16 cellular contexts compared by ENCODE assay signal in the genomic region with DNA sequence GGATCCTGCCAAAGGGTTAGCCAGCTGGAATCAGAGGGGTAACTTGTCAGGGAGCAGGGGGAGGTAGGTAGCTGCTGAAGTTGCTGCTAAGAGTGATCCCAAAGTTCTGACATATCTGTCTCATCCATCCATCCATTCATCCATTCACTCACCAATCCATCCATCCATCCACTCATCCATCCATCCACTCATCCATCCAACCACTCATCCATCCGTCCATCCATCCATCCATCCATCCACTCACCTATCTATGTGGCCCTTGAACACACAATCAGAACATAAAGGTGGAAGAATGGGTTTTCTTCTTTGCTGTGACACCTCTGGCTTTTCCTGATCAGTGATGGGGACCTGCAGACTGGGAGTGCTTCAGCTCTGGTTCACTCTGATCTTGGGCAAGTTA. TPM values are rescaled to one million over a fixed set of nuclear protein-coding genes. Genes with fewer than 3 reads are reported as not detected.
DNase-seq lines count a peak whose midpoint lies in the region; ATAC-seq, FAIRE-seq and TF ChIP-seq lines count a peak whose summit lies in the region.
"Had no signal": no experiment of that assay in that cellular context is flagged by ENCODE, and none has a peak within 500 bp of the region (broad histone marks: within the 10 kb centered on the region; RNA-seq: fewer than 3 reads in every experiment).

No MANE protein-coding gene starts in this region.

- H3K4ac ChIP-seq in mesendoderm (ENCODE audit: low read depth, low read length): no peak overlapping the region

- H3K4me2 ChIP-seq in PC-3 (ENCODE audit: low read length) (no peak overlapping the region), mesendoderm (ENCODE audit: low read length) (no peak overlapping the region)
- H3K4me2 ChIP-seq: A549 had no signal

- no peak overlapping the region for H2BK15ac ChIP-seq in mesendoderm (replicated peaks; ENCODE audit: low read depth)

- TF ChIP-seq CTCF in PC-3 (conservative IDR thresholded peaks at IDR 0.05; ENCODE audit: low read depth, low read length): no peak

- H3F3A ChIP-seq in PC-3 (ENCODE audit: low read length, unreplicated experiment): no peaks in the 10 kb centered on the region

- no peaks in the 10 kb centered on the region for H3K36me3 Mint-ChIP-seq in immature natural killer cell
- H3K36me3 Mint-ChIP-seq: CD8-positive, alpha-beta T cell had no signal

- peak overlapping the region; percentile 28 for H3K56ac ChIP-seq in mesendoderm (ENCODE audit: low read length)

- no peak overlapping the region for H3K4me3 Mint-ChIP-seq in immature natural killer cell
- H3K4me3 Mint-ChIP-seq: CD14-positive monocyte; CD8-positive, alpha-beta T cell had no signal

- H3K79me2 ChIP-seq in PC-3 (ENCODE audit: low read length) (peaks cover 8% of the 10 kb centered on the region; the same call in 1 of the 2 replicates), mesendoderm (ENCODE audit: control insufficient read depth, insufficient read depth, low read length) (no peaks in the 10 kb centered on the region)

- CTCF ChIA-PET in PC-3 (lab: Charles Lee): interaction anchor here (1.0 kb wide), 2 partner anchors 63 to 75 kb away, joined by 3 to 10 read pairs; partner anchors contain the start of gene THG1L

- H3K9me2 ChIP-seq in PC-3 (replicated peaks; ENCODE audit: low read length): no peaks in the 10 kb centered on the region

- ATAC-seq in PC-3 (no peak), left colon (no peak)

- no TSS peak for BruUV-seq in PC-3 (replicated peaks; lab: Mats Ljungman, UMichigan)

- intact Hi-C loops in PC-3 (cut with micrococcal nuclease) (loop anchor here (5.0 kb wide), 2 partner anchors 156 to 296 kb away; no protein-coding TSS in a partner anchor), left colon (cut with DNase I, micrococcal nuclease) (no loop called here)

- H3K27ac Mint-ChIP-seq in immature natural killer cell: no peak overlapping the region
- H3K27ac Mint-ChIP-seq: CD8-positive, alpha-beta T cell had no signal

- peaks cover 4 to 22% (median 20%) of the 10 kb centered on the region in 3 donors for H3K27me3 Mint-ChIP-seq in immature natural killer cell (ENCODE audit: low read depth in 3 of 3)

- H3K36me3 ChIP-seq in PC-3 (ENCODE audit: low read depth, low read length) (no peaks in the 10 kb centered on the region), mesendoderm (ENCODE audit: control insufficient read depth, insufficient read depth, low read length) (no peaks in the 10 kb centered on the region)

- no peak overlapping the region for H3K23ac ChIP-seq in mesendoderm (ENCODE audit: low read length)

- no peaks in the 10 kb centered on the region for H3K79me1 ChIP-seq in mesendoderm (ENCODE audit: low read length)

- H3K27ac ChIP-seq in PC-3 (ENCODE audit: low read length) (peak overlapping the region; percentile 52; the same call in 1 of the 2 replicates), mesendoderm (ENCODE audit: low read depth, low read length) (no peak overlapping the region)
- H3K27ac ChIP-seq: A549, GM23248 had no signal

- H3K4me1 ChIP-seq in PC-3 (ENCODE audit: insufficient read depth, low read length) (peaks cover 31% of the 10 kb centered on the region), mesendoderm (ENCODE audit: control insufficient read depth, low read depth, low read length) (no peaks in the 10 kb centered on the region)

- H4K20me1 ChIP-seq in PC-3 (ENCODE audit: low read length): no peaks in the 10 kb centered on the region

- H3K9ac ChIP-seq in PC-3 (ENCODE audit: low read length): no peak overlapping the region; the same call in 1 of the 2 replicates
- H3K9ac ChIP-seq in mesendoderm (ENCODE audit: low read length): no peak overlapping the region
- H3K9ac ChIP-seq: GM23248 had no signal

- H3K9me3 ChIP-seq in PC-3 (ENCODE audit: low read length): no peaks in the 10 kb centered on the region
- H3K9me3 ChIP-seq: A549 had no signal

- DNase-seq in HTR-8/SVneo (ENCODE audit: insufficient read length, low spot score) (no peak), PC-3 (no peak), mesendoderm (no peak), left colon (no peak), NCI-H774 (lab: John Stamatoyannopoulos, UW) (no peak), immature natural killer cell (no peak)
- DNase-seq: COR-L47, DMS153 had no signal

- H3K18ac ChIP-seq in mesendoderm (ENCODE audit: low read length): no peak overlapping the region

- H3K4me1 Mint-ChIP-seq in immature natural killer cell: peaks cover 23 to 27% of the 10 kb centered on the region in 2 donors

- H2AFZ ChIP-seq in PC-3 (ENCODE audit: low read length): no peak overlapping the region
- H2AFZ ChIP-seq: GM23248 had no signal

- no CpG with 5 or more reads among the region's 1 CpG for WGBS in mesendoderm (ENCODE audit: extremely low coverage, insufficient coverage, low lambda C conversion rate)

- H4K5ac ChIP-seq in mesendoderm (ENCODE audit: low read length): no peak overlapping the region

- H2BK5ac ChIP-seq in mesendoderm (ENCODE audit: low read length): no peak overlapping the region

- H2BK120ac ChIP-seq in mesendoderm (ENCODE audit: low read depth, low read length): no peak overlapping the region

- no peak overlapping the region for H3K4me3 ChIP-seq in PC-3 (ENCODE audit: low read length)
- no peak overlapping the region for H3K4me3 ChIP-seq in mesendoderm (ENCODE audit: low read length)
- H3K4me3 ChIP-seq: A549, GM23248 had no signal

- peak; percentile 36 for FAIRE-seq in HTR-8/SVneo (lab: Jason Lieb, UNC)
- FAIRE-seq: A549, D721Med, H54 had no signal

- H3K27me3 ChIP-seq in PC-3 (ENCODE audit: low read length): no peaks in the 10 kb centered on the region
- H3K27me3 ChIP-seq in mesendoderm (ENCODE audit: insufficient read depth, low read length, poor library complexity): no peaks in the 10 kb centered on the region

- no peak overlapping the region for H4K8ac ChIP-seq in mesendoderm (ENCODE audit: low read depth, low read length)

- H3K9me3 Mint-ChIP-seq in immature natural killer cell: peaks cover 0 to 12% (median 1%) of the 10 kb centered on the region in 6 donors
- H3K9me3 Mint-ChIP-seq: CD8-positive, alpha-beta T cell had no signal

- POLR2A ChIA-PET in PC-3 (lab: Charles Lee; ENCODE audit: unreplicated experiment): no interaction called here

- H2AK5ac ChIP-seq in mesendoderm (ENCODE audit: low read length): no peak overlapping the region

RNA-seq across cellular contexts. Expression of gene C5orf52, which starts 3.0 kb away (rescaled TPM):
- total RNA-seq in PC-3 (2014; rRNA removed) (0.84 TPM in 1 of 2 replicates, not detected in the other), left colon (1 to 10 TPM; 3.6 to 3.9 TPM)
- polyA plus RNA-seq in mesendoderm (2013, experiment 1 of 2): not detected
- polyA plus RNA-seq in mesendoderm (2013, experiment 2 of 2): not detected
- polyA plus RNA-seq in immature natural killer cell: not detected
- total RNA-seq: CD8-positive, alpha-beta T cell; GM23248 had no signal
- polyA plus RNA-seq: A549, AG04450, BJ, CD14-positive monocyte, GM23248 had no signal

RNA-seq across cellular contexts. Expression of gene SOX30, which starts 16.1 kb away (rescaled TPM):
- total RNA-seq in PC-3 (2014; rRNA removed) (0.51 TPM in 1 of 2 replicates, not detected in the other), left colon (under 1 TPM; 0.15 to 0.28 TPM)
- polyA plus RNA-seq in mesendoderm (2013, experiment 1 of 2): 0.29 TPM
- 0.38 TPM for polyA plus RNA-seq in mesendoderm (2013, experiment 2 of 2)
- under 1 TPM; 0.07 to 0.35 (median 0.11) TPM for polyA plus RNA-seq in immature natural killer cell
- total RNA-seq: CD8-positive, alpha-beta T cell; GM23248 had no signal
